Comparison of ENCODE assay signal across 1 cellular context in the genomic region with DNA sequence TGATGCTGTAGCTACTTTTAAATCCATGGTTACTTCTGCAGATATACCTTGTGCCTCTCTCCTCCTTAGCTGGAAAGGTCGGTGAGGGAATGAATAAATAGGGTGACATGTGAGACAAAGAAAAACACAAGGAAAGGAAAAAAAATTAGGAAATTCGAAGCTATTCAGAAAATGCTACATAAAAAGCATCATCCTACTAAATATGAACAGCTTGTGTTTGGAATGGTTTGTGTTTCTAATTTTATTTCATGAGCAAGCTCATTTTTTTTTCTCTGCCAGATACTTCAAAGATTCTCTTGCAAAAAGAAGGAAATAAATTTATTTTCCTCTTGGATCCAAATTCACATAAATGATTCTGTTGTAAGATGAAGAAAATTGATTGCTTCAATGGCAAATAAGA.
TF ChIP-seq lines count a peak whose summit lies in the region.

No MANE protein-coding gene starts in this region.

TF ChIP-seq in GM23338, 12 proteins besides CTCF, POLR2A, EP300 and RAD21 (continued from another document):
- TF ChIP-seq, protein P1, sequence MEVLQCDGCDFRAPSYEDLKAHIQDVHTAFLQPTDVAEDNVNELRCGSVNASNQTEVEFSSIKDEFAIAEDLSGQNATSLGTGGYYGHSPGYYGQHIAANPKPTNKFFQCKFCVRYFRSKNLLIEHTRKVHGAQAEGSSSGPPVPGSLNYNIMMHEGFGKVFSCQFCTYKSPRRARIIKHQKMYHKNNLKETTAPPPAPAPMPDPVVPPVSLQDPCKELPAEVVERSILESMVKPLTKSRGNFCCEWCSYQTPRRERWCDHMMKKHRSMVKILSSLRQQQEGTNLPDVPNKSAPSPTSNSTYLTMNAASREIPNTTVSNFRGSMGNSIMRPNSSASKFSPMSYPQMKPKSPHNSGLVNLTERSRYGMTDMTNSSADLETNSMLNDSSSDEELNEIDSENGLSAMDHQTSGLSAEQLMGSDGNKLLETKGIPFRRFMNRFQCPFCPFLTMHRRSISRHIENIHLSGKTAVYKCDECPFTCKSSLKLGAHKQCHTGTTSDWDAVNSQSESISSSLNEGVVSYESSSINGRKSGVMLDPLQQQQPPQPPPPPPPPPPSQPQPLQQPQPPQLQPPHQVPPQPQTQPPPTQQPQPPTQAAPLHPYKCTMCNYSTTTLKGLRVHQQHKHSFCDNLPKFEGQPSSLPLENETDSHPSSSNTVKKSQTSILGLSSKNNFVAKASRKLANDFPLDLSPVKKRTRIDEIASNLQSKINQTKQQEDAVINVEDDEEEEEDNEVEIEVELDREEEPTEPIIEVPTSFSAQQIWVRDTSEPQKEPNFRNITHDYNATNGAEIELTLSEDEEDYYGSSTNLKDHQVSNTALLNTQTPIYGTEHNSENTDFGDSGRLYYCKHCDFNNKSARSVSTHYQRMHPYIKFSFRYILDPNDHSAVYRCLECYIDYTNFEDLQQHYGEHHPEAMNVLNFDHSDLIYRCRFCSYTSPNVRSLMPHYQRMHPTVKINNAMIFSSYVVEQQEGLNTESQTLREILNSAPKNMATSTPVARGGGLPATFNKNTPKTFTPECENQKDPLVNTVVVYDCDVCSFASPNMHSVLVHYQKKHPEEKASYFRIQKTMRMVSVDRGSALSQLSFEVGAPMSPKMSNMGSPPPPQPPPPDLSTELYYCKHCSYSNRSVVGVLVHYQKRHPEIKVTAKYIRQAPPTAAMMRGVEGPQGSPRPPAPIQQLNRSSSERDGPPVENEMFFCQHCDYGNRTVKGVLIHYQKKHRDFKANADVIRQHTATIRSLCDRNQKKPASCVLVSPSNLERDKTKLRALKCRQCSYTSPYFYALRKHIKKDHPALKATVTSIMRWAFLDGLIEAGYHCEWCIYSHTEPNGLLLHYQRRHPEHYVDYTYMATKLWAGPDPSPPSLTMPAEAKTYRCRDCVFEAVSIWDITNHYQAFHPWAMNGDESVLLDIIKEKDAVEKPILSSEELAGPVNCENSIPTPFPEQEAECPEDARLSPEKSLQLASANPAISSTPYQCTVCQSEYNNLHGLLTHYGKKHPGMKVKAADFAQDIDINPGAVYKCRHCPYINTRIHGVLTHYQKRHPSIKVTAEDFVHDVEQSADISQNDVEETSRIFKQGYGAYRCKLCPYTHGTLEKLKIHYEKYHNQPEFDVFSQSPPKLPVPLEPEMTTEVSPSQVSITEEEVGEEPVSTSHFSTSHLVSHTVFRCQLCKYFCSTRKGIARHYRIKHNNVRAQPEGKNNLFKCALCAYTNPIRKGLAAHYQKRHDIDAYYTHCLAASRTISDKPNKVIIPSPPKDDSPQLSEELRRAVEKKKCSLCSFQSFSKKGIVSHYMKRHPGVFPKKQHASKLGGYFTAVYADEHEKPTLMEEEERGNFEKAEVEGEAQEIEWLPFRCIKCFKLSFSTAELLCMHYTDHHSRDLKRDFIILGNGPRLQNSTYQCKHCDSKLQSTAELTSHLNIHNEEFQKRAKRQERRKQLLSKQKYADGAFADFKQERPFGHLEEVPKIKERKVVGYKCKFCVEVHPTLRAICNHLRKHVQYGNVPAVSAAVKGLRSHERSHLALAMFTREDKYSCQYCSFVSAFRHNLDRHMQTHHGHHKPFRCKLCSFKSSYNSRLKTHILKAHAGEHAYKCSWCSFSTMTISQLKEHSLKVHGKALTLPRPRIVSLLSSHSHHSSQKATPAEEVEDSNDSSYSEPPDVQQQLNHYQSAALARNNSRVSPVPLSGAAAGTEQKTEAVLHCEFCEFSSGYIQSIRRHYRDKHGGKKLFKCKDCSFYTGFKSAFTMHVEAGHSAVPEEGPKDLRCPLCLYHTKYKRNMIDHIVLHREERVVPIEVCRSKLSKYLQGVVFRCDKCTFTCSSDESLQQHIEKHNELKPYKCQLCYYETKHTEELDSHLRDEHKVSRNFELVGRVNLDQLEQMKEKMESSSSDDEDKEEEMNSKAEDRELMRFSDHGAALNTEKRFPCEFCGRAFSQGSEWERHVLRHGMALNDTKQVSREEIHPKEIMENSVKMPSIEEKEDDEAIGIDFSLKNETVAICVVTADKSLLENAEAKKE (CRISPR knock-in tag; IDR thresholded peaks at IDR 0.05) = no peak
- TF ChIP-seq NANOG (IDR thresholded peaks at IDR 0.05; ENCODE audit: borderline replicate concordance) (no peak), ETS1 (IDR thresholded peaks at IDR 0.05) (no peak), ZNF114 (CRISPR knock-in tag; IDR thresholded peaks at IDR 0.05) (no peak), CREB1 (CRISPR knock-in tag; IDR thresholded peaks at IDR 0.05; ENCODE audit: low read depth) (no peak), EZH2phosphoT487 (IDR thresholded peaks at IDR 0.05; ENCODE audit: unreplicated experiment) (no peak), ZNF331 (CRISPR knock-in tag; IDR thresholded peaks at IDR 0.05; ENCODE audit: low read depth) (no peak), EZH2 (IDR thresholded peaks at IDR 0.05; ENCODE audit: low read depth, unreplicated experiment) (no peak), POLR2AphosphoS5 (IDR thresholded peaks at IDR 0.05; ENCODE audit: low read depth) (no peak)
